In genomic region chr2:207113403-207113802, GRCh38 we compare ENCODE assay signal across 14 cellular contexts. TPM values are rescaled to one million over a fixed set of nuclear protein-coding genes. Genes with fewer than 3 reads are reported as not detected.
DNase-seq lines count a peak whose midpoint lies in the region; ATAC-seq lines count a peak whose summit lies in the region.
"Had no signal": no experiment of that assay in that cellular context is flagged by ENCODE, and none has a peak within 500 bp of the region (broad histone marks: within the 10 kb centered on the region; RNA-seq: fewer than 3 reads in every experiment).

No MANE protein-coding gene starts in this region.

- H3K4me3 Mint-ChIP-seq in T-helper 17 cell, result no peak overlapping the region
- H3K4me3 Mint-ChIP-seq: activated CD8-positive, alpha-beta T cell treated with anti-CD3 and anti-CD28 coated beads for 36 hours had no signal

- DNase-seq in C1 segment of cervical spinal cord (lab: John Stamatoyannopoulos, UW) (peak in 10 of 14 donors; percentile 34 to 76 (median 56)), NCI-H1436 (lab: John Stamatoyannopoulos, UW) (peak; percentile 80), T-helper 17 cell (no peak), medulla oblongata (ENCODE audit: extremely low spot score) (peak; percentile 84)
- no peak for DNase-seq in activated T-cell treated with anti-CD3 and anti-CD28 coated beads, Interleukin-2, amount 50 U/mL, for 48 hours
- DNase-seq in activated naive CD4-positive, alpha-beta T cell treated with anti-CD3 and anti-CD28 coated beads, Interleukin-2, amount 50 U/mL, for 16 hours, result no peak
- DNase-seq: activated CD8-positive, alpha-beta T cell treated with anti-CD3 and anti-CD28 coated beads for 36 hours; DND-41; mesenchymal stem cell; MM.1S had no signal

- H3K36me3 Mint-ChIP-seq in T-helper 17 cell (ENCODE audit: low read depth), result no peaks in the 10 kb centered on the region

- H3K27me3 Mint-ChIP-seq in T-helper 17 cell, result no peaks in the 10 kb centered on the region
- H3K27me3 Mint-ChIP-seq: activated CD8-positive, alpha-beta T cell treated with anti-CD3 and anti-CD28 coated beads for 36 hours had no signal

- ATAC-seq in T-helper 17 cell (no peak), HG03108 (IDR thresholded peaks at IDR 0.05; ENCODE audit: unreplicated experiment) (no peak), HG03460 (IDR thresholded peaks at IDR 0.05; ENCODE audit: unreplicated experiment) (no peak)
- ATAC-seq: activated CD8-positive, alpha-beta T cell treated with anti-CD3 and anti-CD28 coated beads for 36 hours; Right ventricle myocardium inferior had no signal

- peaks cover 12% of the 10 kb centered on the region for H3K4me1 Mint-ChIP-seq in T-helper 17 cell

- no peaks in the 10 kb centered on the region for H3K9me3 ChIP-seq in T-helper 17 cell (ENCODE audit: control insufficient read depth, low read length, poor library complexity, severe bottlenecking)

- peak overlapping the region; percentile 32 for H3K27ac Mint-ChIP-seq in T-helper 17 cell
- H3K27ac Mint-ChIP-seq: activated CD8-positive, alpha-beta T cell treated with anti-CD3 and anti-CD28 coated beads for 36 hours; activated T-helper 2 cell treated with anti-CD3 and anti-CD28 coated beads, Interferon-gamma antibody, Interleukin-2, Interleukin-4, amounts not matched to agents 10 μg/mL and 5 μg/mL and 100 μg/mL, durations not matched to agents 14 hours and 24 hours and 36 hours had no signal

RNA-seq across cellular contexts. Expression of gene KLF7, which starts 52.3 kb away (rescaled TPM):
- total RNA-seq in T-helper 17 cell, result 10 to 100 TPM; 38.1 to 53.3 TPM

Comparison
In these comparisons a context has a peak if more than half of its experiments do, and no peak if none do; other contexts are left out.
1. DNase-seq: peak in C1 segment of cervical spinal cord (10 of 14), NCI-H1436 (single experiment) and medulla oblongata (single experiment); none in T-helper 17 cell (0 of 3), activated T-cell treated with anti-CD3 and anti-CD28 coated beads, Interleukin-2, amount 50 U/mL, for 48 hours (0 of 2) and activated naive CD4-positive, alpha-beta T cell treated with anti-CD3 and anti-CD28 coated beads, Interleukin-2, amount 50 U/mL, for 16 hours (single experiment).